Comparison of ENCODE assay signal across 14 cellular contexts in genomic region chr2:162025121-162025911, GRCh38. TPM values are rescaled to one million over a fixed set of nuclear protein-coding genes. Genes with fewer than 3 reads are reported as not detected.
A peak's percentile ranks its signal among the peaks of the same experiment; 100 is the strongest.
DNase-seq lines count a peak whose midpoint lies in the region; ATAC-seq and TF ChIP-seq lines count a peak whose summit lies in the region.
"Had no signal": no experiment of that assay in that cellular context is flagged by ENCODE, and none has a peak within 500 bp of the region (broad histone marks: within the 10 kb centered on the region; RNA-seq: fewer than 3 reads in every experiment).

No MANE protein-coding gene starts in this region.

- no peak overlapping the region for H3K27ac Mint-ChIP-seq in activated naive CD4-positive, alpha-beta T cell treated with anti-CD3 and anti-CD28 coated beads for 36 hours
- H3K27ac Mint-ChIP-seq: IgD-negative memory B cell had no signal

- peak; percentile 32 for DNase-seq in activated naive CD4-positive, alpha-beta T cell treated with anti-CD3 and anti-CD28 coated beads for 36 hours
- DNase-seq in activated naive CD4-positive, alpha-beta T cell (lab: John Stamatoyannopoulos, UW), result no peak
- peak; percentile 93 for DNase-seq in fibroblast of peridontal ligament (ENCODE audit: extremely low read depth)
- peak; percentile 61 for DNase-seq in stromal cell of bone marrow (ENCODE audit: low read depth)
- no peak for DNase-seq in NCI-H2227 (lab: John Stamatoyannopoulos, UW; ENCODE audit: unreplicated experiment)
- DNase-seq in SHP77 treated with DMSO at 0.1 percent for 48 hours (lab: John Stamatoyannopoulos, UW), result no peak
- DNase-seq: activated CD4-positive, alpha-beta memory T cell treated with anti-CD3 and anti-CD28 coated beads for 36 hours; midbrain; NCI-H345; small intestine had no signal

- no peaks in the 10 kb centered on the region for H3K79me2 ChIP-seq in OCI-LY3 (ENCODE audit: low read length)

- peaks cover 14% of the 10 kb centered on the region for H3K36me3 Mint-ChIP-seq in activated naive CD4-positive, alpha-beta T cell treated with anti-CD3 and anti-CD28 coated beads for 36 hours (ENCODE audit: low read depth)
- H3K36me3 Mint-ChIP-seq: IgD-negative memory B cell had no signal

- no peaks in the 10 kb centered on the region for H4K20me1 ChIP-seq in OCI-LY3 (ENCODE audit: insufficient read depth, low read length)
- H4K20me1 ChIP-seq: BLaER1 treated with 17β-estradiol and CSF1 and Interleukin-3, amounts not matched to agents 10 nM and 100 nM had no signal

- peaks cover 21% of the 10 kb centered on the region for H3K4me1 ChIP-seq in OCI-LY3 (ENCODE audit: low read length)

- H3K27ac ChIP-seq in OCI-LY3 (ENCODE audit: low read length), result 0 out of 2 replicates have a peak overlapping the region, but pooled peaks have one; percentile 3
- H3K27ac ChIP-seq: BLaER1 treated with 17β-estradiol and CSF1 and Interleukin-3, amounts not matched to agents 10 nM and 100 nM had no signal

- CTCF ChIA-PET in activated naive CD4-positive, alpha-beta T cell treated with anti-CD3 and anti-CD28 coated beads for 36 hours (lab: Charles Lee), result interaction anchor here (0.6 to 1.6 kb wide), 3 partner anchors 11 to 93 kb away, joined by 3 to 4 read pairs (median 3); no protein-coding TSS in a partner anchor

- no peaks in the 10 kb centered on the region for H3K27me3 Mint-ChIP-seq in activated naive CD4-positive, alpha-beta T cell treated with anti-CD3 and anti-CD28 coated beads for 36 hours (ENCODE audit: low read depth)
- H3K27me3 Mint-ChIP-seq: activated CD4-positive, alpha-beta memory T cell treated with anti-CD3 and anti-CD28 coated beads for 36 hours; IgD-negative memory B cell had no signal

- H3K27me3 ChIP-seq in OCI-LY3 (ENCODE audit: low read depth, low read length), result no peaks in the 10 kb centered on the region
- H3K27me3 ChIP-seq: BLaER1 treated with 17β-estradiol and CSF1 and Interleukin-3, amounts not matched to agents 10 nM and 100 nM had no signal

- no peak overlapping the region for H2AFZ ChIP-seq in OCI-LY3 (ENCODE audit: low read depth, low read length)

- intact Hi-C loops in activated naive CD4-positive, alpha-beta T cell treated with anti-CD3 and anti-CD28 coated beads for 36 hours (cut with micrococcal nuclease), result loop anchor here (1.0 kb wide), 4 partner anchors 33 to 73 kb away; no protein-coding TSS in a partner anchor

- no peak overlapping the region for H3K4me3 ChIP-seq in OCI-LY3 (ENCODE audit: low read length)
- H3K4me3 ChIP-seq: BLaER1 treated with 17β-estradiol and CSF1 and Interleukin-3, amounts not matched to agents 10 nM and 100 nM had no signal

- H3K4me1 Mint-ChIP-seq in activated naive CD4-positive, alpha-beta T cell treated with anti-CD3 and anti-CD28 coated beads for 36 hours (ENCODE audit: low read depth), result peaks cover 63% of the 10 kb centered on the region
- H3K4me1 Mint-ChIP-seq: IgD-negative memory B cell had no signal

- H3K9ac ChIP-seq in OCI-LY3 (ENCODE audit: low read length), result no peak overlapping the region
- H3K9ac ChIP-seq: BLaER1 treated with 17β-estradiol and CSF1 and Interleukin-3, amounts not matched to agents 10 nM and 100 nM had no signal

- no peak overlapping the region for H3K4me3 Mint-ChIP-seq in activated naive CD4-positive, alpha-beta T cell treated with anti-CD3 and anti-CD28 coated beads for 36 hours
- H3K4me3 Mint-ChIP-seq: activated CD4-positive, alpha-beta memory T cell treated with anti-CD3 and anti-CD28 coated beads for 36 hours; IgD-negative memory B cell had no signal

- H3K36me3 ChIP-seq in OCI-LY3 (replicated peaks; ENCODE audit: low read depth, low read length), result peaks cover 7% of the 10 kb centered on the region
- H3K36me3 ChIP-seq: BLaER1 treated with 17β-estradiol and CSF1 and Interleukin-3, amounts not matched to agents 10 nM and 100 nM had no signal

- H3K9me3 ChIP-seq in OCI-LY3 (ENCODE audit: insufficient read depth, low read length), result no peaks in the 10 kb centered on the region
- H3K9me3 ChIP-seq: BLaER1 treated with 17β-estradiol and CSF1 and Interleukin-3, amounts not matched to agents 10 nM and 100 nM had no signal

- TF ChIP-seq CTCF in OCI-LY3 (IDR thresholded peaks at IDR 0.05; ENCODE audit: low read depth, low read length), result no peak

- no peak for ATAC-seq in GM21717 (IDR thresholded peaks at IDR 0.05; ENCODE audit: unreplicated experiment)

- peak overlapping the region; percentile 17; the same call in 1 of the 2 replicates for H3K4me2 ChIP-seq in OCI-LY3 (ENCODE audit: low read length)

- H3K9me3 Mint-ChIP-seq in activated naive CD4-positive, alpha-beta T cell treated with anti-CD3 and anti-CD28 coated beads for 36 hours, result no peaks in the 10 kb centered on the region
- H3K9me3 Mint-ChIP-seq: activated CD4-positive, alpha-beta memory T cell treated with anti-CD3 and anti-CD28 coated beads for 36 hours; IgD-negative memory B cell had no signal

RNA-seq across cellular contexts. Expression of gene DPP4, which starts 48.7 kb away (rescaled TPM):
- total RNA-seq in activated naive CD4-positive, alpha-beta T cell treated with anti-CD3 and anti-CD28 coated beads for 36 hours, result 10 to 100 TPM; 11.9 to 12.9 TPM

Comparison
In these comparisons a context has a peak if more than half of its experiments do, and no peak if none do; other contexts are left out.
1. DNase-seq: peak in activated naive CD4-positive, alpha-beta T cell treated with anti-CD3 and anti-CD28 coated beads for 36 hours (single experiment), fibroblast of peridontal ligament (single experiment) and stromal cell of bone marrow (single experiment); none in activated naive CD4-positive, alpha-beta T cell (0 of 4), NCI-H2227 (single experiment) and SHP77 treated with DMSO at 0.1 percent for 48 hours (single experiment).